In genomic region chr14:105168979-105169507, GRCh38 we compare ENCODE assay signal across 2 cellular contexts.
A peak's percentile ranks its signal among the peaks of the same experiment; 100 is the strongest.
TF ChIP-seq lines count a peak whose summit lies in the region.

No MANE protein-coding gene starts in this region.

TF ChIP-seq in GM12878, 131 proteins besides CTCF, POLR2A, EP300 and RAD21:
- TF ChIP-seq MEF2A (IDR thresholded peaks at IDR 0.05; ENCODE audit: insufficient read depth, low read depth, low read length) (no peak), CBX3 (IDR thresholded peaks at IDR 0.05; ENCODE audit: borderline replicate concordance, low read depth) (no peak), EGR1 (IDR thresholded peaks at IDR 0.05; ENCODE audit: borderline replicate concordance in 1 of 2, low read depth in 2 of 2, low read length in 2 of 2) (no peak), SMAD1 (IDR thresholded peaks at IDR 0.05; ENCODE audit: low read depth, partially characterized antibody) (no peak), GABPA (IDR thresholded peaks at IDR 0.05; ENCODE audit: low read depth) (no peak), BCL3 (IDR thresholded peaks at IDR 0.05; ENCODE audit: borderline replicate concordance, insufficient read depth, low read depth, low read length, poor library complexity, severe bottlenecking) (no peak), MTA2 (IDR thresholded peaks at IDR 0.05; ENCODE audit: low read depth) (no peak), SUZ12 (IDR thresholded peaks at IDR 0.05; ENCODE audit: unreplicated experiment) (no peak), CREB1 (IDR thresholded peaks at IDR 0.05; ENCODE audit: low read depth) (no peak), DPF2 (IDR thresholded peaks at IDR 0.05) (no peak), CHD1 (IDR thresholded peaks at IDR 0.05; ENCODE audit: low read depth, low read length) (no peak)

TF ChIP-seq in HepG2, 621 proteins besides CTCF, POLR2A, EP300 and RAD21:
- TF ChIP-seq SNAI1 (CRISPR knock-in tag; IDR thresholded peaks at IDR 0.05; ENCODE audit: borderline replicate concordance) (no peak), ZNF605 (CRISPR knock-in tag; IDR thresholded peaks at IDR 0.05) (no peak), PATZ1 (CRISPR knock-in tag; IDR thresholded peaks at IDR 0.05) (0 out of 2 replicates have a peak, but pooled peaks have one; percentile 20), PHF5A (CRISPR knock-in tag; IDR thresholded peaks at IDR 0.05; ENCODE audit: low read depth, unreplicated experiment) (no peak), CHD4 (IDR thresholded peaks at IDR 0.05; ENCODE audit: borderline replicate concordance, low read length) (no peak), ATRX (CRISPR knock-in tag; IDR thresholded peaks at IDR 0.05; ENCODE audit: borderline replicate concordance) (no peak), ZNF800 (CRISPR knock-in tag; IDR thresholded peaks at IDR 0.05) (0 out of 2 replicates have a peak, but pooled peaks have one; percentile 50), PLRG1 (conservative IDR thresholded peaks at IDR 0.05) (no peak), CENPT (CRISPR knock-in tag; IDR thresholded peaks at IDR 0.05; ENCODE audit: low read depth) (no peak), SRSF9 (IDR thresholded peaks at IDR 0.05; ENCODE audit: borderline replicate concordance, insufficient read depth, low read depth, low read length, poor library complexity, severe bottlenecking) (no peak), GABPA (IDR thresholded peaks at IDR 0.05; ENCODE audit: low read depth, low read length) (no peak), GABPA (CRISPR knock-in tag; IDR thresholded peaks at IDR 0.05; ENCODE audit: low read depth) (no peak), ZNF616 (CRISPR knock-in tag; IDR thresholded peaks at IDR 0.05; ENCODE audit: low read depth) (no peak), MED13 (CRISPR knock-in tag; IDR thresholded peaks at IDR 0.05) (no peak), CBX1 (IDR thresholded peaks at IDR 0.05; ENCODE audit: low read depth) (no peak), HMGXB4 (CRISPR knock-in tag; IDR thresholded peaks at IDR 0.05; ENCODE audit: borderline replicate concordance in 1 of 2, low read depth in 1 of 2) (0 out of 4 replicates have a peak, but pooled peaks of 1 of the 2 experiments have one; percentile 43), ZNF747 (CRISPR knock-in tag; IDR thresholded peaks at IDR 0.05; ENCODE audit: borderline replicate concordance) (no peak), STAG1 (CRISPR knock-in tag; IDR thresholded peaks at IDR 0.05) (peak; percentile 24; the same call in 1 of the 2 replicates), IRF2 (CRISPR knock-in tag; IDR thresholded peaks at IDR 0.05) (no peak), ZNF121 (CRISPR knock-in tag; IDR thresholded peaks at IDR 0.05) (no peak), SOX6 (IDR thresholded peaks at IDR 0.05) (no peak), SOX6 (CRISPR knock-in tag; IDR thresholded peaks at IDR 0.05) (no peak), ZNF3 (CRISPR knock-in tag; IDR thresholded peaks at IDR 0.05) (peak; percentile 93), KDM5A (IDR thresholded peaks at IDR 0.05; ENCODE audit: borderline replicate concordance, low read length) (no peak), HBP1 (CRISPR knock-in tag; IDR thresholded peaks at IDR 0.05; ENCODE audit: low read depth) (no peak), ZNF709 (CRISPR knock-in tag; IDR thresholded peaks at IDR 0.05) (no peak), TP53 (CRISPR knock-in tag; conservative IDR thresholded peaks at IDR 0.05) (no peak), TEAD3 (CRISPR knock-in tag; optimal IDR thresholded peaks at IDR 0.05; ENCODE audit: borderline replicate concordance) (no peak), SIN3A (IDR thresholded peaks at IDR 0.05; ENCODE audit: borderline replicate concordance, low read depth, low read length) (no peak), ZNF878 (CRISPR knock-in tag; IDR thresholded peaks at IDR 0.05) (no peak), ZNF329 (CRISPR knock-in tag; IDR thresholded peaks at IDR 0.05; ENCODE audit: low read depth) (no peak), BCLAF1 (IDR thresholded peaks at IDR 0.05) (no peak), PHB2 (IDR thresholded peaks at IDR 0.05; ENCODE audit: partially characterized antibody) (no peak), U2AF2 (IDR thresholded peaks at IDR 0.05; ENCODE audit: low read depth, low read length) (no peak), KDM2A (CRISPR knock-in tag; IDR thresholded peaks at IDR 0.05; ENCODE audit: borderline replicate concordance, low read depth) (peak; percentile 46; the same call in 1 of the 2 replicates), ZBTB3 (CRISPR knock-in tag; IDR thresholded peaks at IDR 0.05; ENCODE audit: borderline replicate concordance, low read depth) (no peak), MAX (IDR thresholded peaks at IDR 0.05) (peak; percentile 20; the same call in 1 of the 2 replicates)
